In the genomic region with DNA sequence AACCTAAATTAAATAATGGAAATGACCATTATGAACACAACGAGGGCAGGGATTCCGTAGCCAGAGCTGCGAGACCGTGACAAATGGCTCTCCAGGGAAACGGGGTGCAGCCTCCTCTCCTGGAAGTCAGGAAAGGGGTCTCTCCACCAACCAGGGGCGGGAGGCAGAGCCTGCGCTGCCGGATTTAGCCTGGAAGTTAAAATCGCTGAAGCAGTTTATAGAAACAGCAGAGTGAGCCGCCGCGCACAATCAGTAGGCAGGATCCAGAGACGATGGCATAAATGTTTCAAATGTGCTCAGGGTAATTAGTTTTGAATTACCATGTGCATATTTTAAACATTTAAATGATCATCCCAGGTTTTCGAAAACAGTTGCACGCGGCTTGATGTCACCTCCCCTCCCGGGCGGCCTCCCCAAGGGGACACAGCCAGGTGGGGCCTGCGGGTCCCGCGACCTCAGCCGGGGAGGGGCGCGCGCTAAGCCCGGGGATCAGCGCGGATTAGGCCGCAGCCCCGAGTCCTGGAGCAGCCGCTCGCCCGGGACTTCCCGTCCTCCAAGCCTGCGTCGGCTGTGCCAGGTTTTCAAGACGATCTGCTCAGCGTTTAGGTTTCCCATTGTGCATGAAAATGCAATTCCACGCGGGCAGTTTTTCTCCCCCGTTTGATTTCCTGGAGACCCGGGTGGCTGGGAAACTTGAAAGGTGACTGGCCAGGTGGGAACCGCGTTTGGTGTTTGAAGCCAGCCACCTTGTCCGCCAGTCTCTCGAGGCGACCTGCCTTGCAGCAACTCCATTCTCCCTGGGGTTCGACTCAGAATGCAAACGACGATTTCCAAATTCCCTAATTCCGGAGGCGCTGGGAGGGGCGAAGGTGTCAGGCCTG, we compare ENCODE assay signal across 8 cellular contexts.
A peak's percentile ranks its signal among the peaks of the same experiment; 100 is the strongest.
DNase-seq lines count a peak whose midpoint lies in the region; ATAC-seq and TF ChIP-seq lines count a peak whose summit lies in the region.

No MANE protein-coding gene starts in this region.

- H3K4me1 Mint-ChIP-seq in natural killer cell, result peaks cover 0 to 4% of the 10 kb centered on the region in 2 donors

- no peak overlapping the region for H3K4me3 Mint-ChIP-seq in natural killer cell

- H3K9me3 Mint-ChIP-seq in natural killer cell, result no peaks in the 10 kb centered on the region

- DNase-seq in CD1c-positive myeloid dendritic cell (ENCODE audit: extremely low spot score) (peak; percentile 8), NCI-H526 treated with DMSO at 0.1 percent for 48 hours (lab: John Stamatoyannopoulos, UW) (peak; percentile 37), ecto neural progenitor cell (ENCODE audit: low spot score) (peak; percentile 91), natural killer cell (no peak), NCI-H2196 treated with DMSO at 0.1 percent for 48 hours (lab: John Stamatoyannopoulos, UW; ENCODE audit: unreplicated experiment) (no peak), NCI-H1417 treated with DMSO at 0.1 percent for 48 hours (lab: John Stamatoyannopoulos, UW) (no peak), H4 (ENCODE audit: low spot score) (no peak)

- no peaks in the 10 kb centered on the region for H3K36me3 Mint-ChIP-seq in natural killer cell

- TF ChIP-seq CTCF in natural killer cell (IDR thresholded peaks at IDR 0.05), result no peak

- peaks cover 43 to 52% of the 10 kb centered on the region in 2 donors for H3K27me3 Mint-ChIP-seq in natural killer cell (ENCODE audit: low read depth in 2 of 2)

- ATAC-seq in natural killer cell (peak in 2 of 3 donors; percentile 40 to 70), HG03196 (IDR thresholded peaks at IDR 0.05; ENCODE audit: unreplicated experiment) (no peak)

- no peak overlapping the region for H3K27ac Mint-ChIP-seq in natural killer cell

- intact Hi-C loops in natural killer cell (cut with micrococcal nuclease), result loop anchor here (10.0 kb wide), 1 partner anchor 117 kb away; a partner anchor contains a TSS

Comparison
In these comparisons a context has a peak if more than half of its experiments do, and no peak if none do; other contexts are left out.
1. DNase-seq: peak in CD1c-positive myeloid dendritic cell (single experiment), NCI-H526 treated with DMSO at 0.1 percent for 48 hours (single experiment) and ecto neural progenitor cell (single experiment); none in natural killer cell (single experiment), NCI-H2196 treated with DMSO at 0.1 percent for 48 hours (single experiment), NCI-H1417 treated with DMSO at 0.1 percent for 48 hours (single experiment) and H4 (single experiment).